Comparison of ENCODE assay signal across 24 cellular contexts in the genomic region with DNA sequence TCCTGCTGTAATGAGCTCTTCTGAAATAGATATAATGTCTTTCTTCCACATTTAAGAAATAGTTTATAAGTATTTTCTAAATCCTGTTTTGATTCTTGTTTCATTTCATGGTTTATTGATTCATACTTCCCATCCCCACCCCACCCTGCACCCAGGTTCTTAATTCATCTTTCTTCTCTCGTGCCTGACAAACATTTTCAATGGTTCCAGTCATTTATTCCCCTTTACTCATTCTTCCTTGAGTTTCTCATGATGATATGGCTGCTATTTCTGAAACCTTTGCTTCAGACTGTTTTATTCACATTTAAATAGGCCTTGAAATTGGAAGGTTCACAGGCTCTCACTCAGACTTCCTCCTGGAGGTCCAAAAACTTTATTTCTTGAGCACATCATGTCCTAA.
"Had no signal": no experiment of that assay in that cellular context is flagged by ENCODE, and none has a peak within 500 bp of the region (broad histone marks: within the 10 kb centered on the region; RNA-seq: fewer than 3 reads in every experiment).

No MANE protein-coding gene starts in this region.

- H3K9me3 Mint-ChIP-seq: activated CD8-positive, alpha-beta T cell treated with anti-CD3 and anti-CD28 coated beads for 36 hours; activated naive CD8-positive, alpha-beta T cell treated with anti-CD3 and anti-CD28 coated beads, Interleukin-2, amount 50 U/mL, for 24 hours; activated T-helper 1 cell treated with anti-CD3 and anti-CD28 coated beads, Interleukin-12 subunit alpha, Interleukin-12 subunit beta, Interleukin-2, Interleukin-4 antibody, amounts not matched to agents 30 ng/mL and 10 ng/mL and 1 ng/mL, durations not matched to agents 14 hours and 24 hours and 36 hours; T-helper 1 cell treated with Interleukin-12 subunit alpha and Interleukin-12 subunit beta and Interleukin-4 antibody, amounts not matched to agents 30 μg/mL and 1 μg/mL, for 36 hours; T-helper 2 cell treated with Interferon-gamma antibody and Interleukin-4, amounts not matched to agents 5 μg/mL and 100 μg/mL, for 36 hours had no signal

- H3K4me3 Mint-ChIP-seq: activated CD8-positive, alpha-beta T cell treated with anti-CD3 and anti-CD28 coated beads for 36 hours; activated naive CD8-positive, alpha-beta T cell treated with anti-CD3 and anti-CD28 coated beads, Interleukin-2, amount 50 U/mL, for 24 hours; activated T-helper 1 cell treated with anti-CD3 and anti-CD28 coated beads, Interleukin-12 subunit alpha, Interleukin-12 subunit beta, Interleukin-2, Interleukin-4 antibody, amounts not matched to agents 30 ng/mL and 10 ng/mL and 1 ng/mL, durations not matched to agents 14 hours and 24 hours and 36 hours; brain; T-helper 1 cell treated with Interleukin-12 subunit alpha and Interleukin-12 subunit beta and Interleukin-4 antibody, amounts not matched to agents 30 μg/mL and 1 μg/mL, for 36 hours; T-helper 2 cell treated with Interferon-gamma antibody and Interleukin-4, amounts not matched to agents 5 μg/mL and 100 μg/mL, for 36 hours had no signal

- H3K27ac Mint-ChIP-seq: activated CD8-positive, alpha-beta T cell treated with anti-CD3 and anti-CD28 coated beads for 36 hours; activated naive CD8-positive, alpha-beta T cell treated with anti-CD3 and anti-CD28 coated beads, Interleukin-2, amount 50 U/mL, for 24 hours; activated T-helper 1 cell treated with anti-CD3 and anti-CD28 coated beads, Interleukin-12 subunit alpha, Interleukin-12 subunit beta, Interleukin-2, Interleukin-4 antibody, amounts not matched to agents 30 ng/mL and 10 ng/mL and 1 ng/mL, durations not matched to agents 14 hours and 24 hours and 36 hours; brain; T-helper 1 cell treated with Interleukin-12 subunit alpha and Interleukin-12 subunit beta and Interleukin-4 antibody, amounts not matched to agents 30 μg/mL and 1 μg/mL, for 36 hours; T-helper 2 cell treated with Interferon-gamma antibody and Interleukin-4, amounts not matched to agents 5 μg/mL and 100 μg/mL, for 36 hours had no signal

- H3K27me3 Mint-ChIP-seq: activated CD8-positive, alpha-beta T cell treated with anti-CD3 and anti-CD28 coated beads for 36 hours; activated naive CD8-positive, alpha-beta T cell treated with anti-CD3 and anti-CD28 coated beads, Interleukin-2, amount 50 U/mL, for 24 hours had no signal

- ATAC-seq: activated CD8-positive, alpha-beta T cell treated with anti-CD3 and anti-CD28 coated beads for 36 hours; activated naive CD8-positive, alpha-beta T cell treated with anti-CD3 and anti-CD28 coated beads, Interleukin-2, amount 50 U/mL, for 24 hours; PC-3 had no signal

- DNase-seq: activated CD4-positive, alpha-beta T cell treated with anti-CD3 and anti-CD28 coated beads, Interleukin-2, amount 50 U/mL, for 4 hours; activated CD8-positive, alpha-beta T cell treated with anti-CD3 and anti-CD28 coated beads for 36 hours; activated effector memory CD4-positive, alpha-beta T cell treated with Interleukin-2 at 50 U/mL for 16 hours; activated naive CD8-positive, alpha-beta T cell treated with anti-CD3 and anti-CD28 coated beads, Interleukin-2, amount 50 U/mL, for 24 hours; activated T-cell treated with anti-CD3 and anti-CD28 coated beads, Interleukin-2, amount 50 U/mL, for 1 hour; anterior cingulate cortex; caudate nucleus; cerebellar nuclear complex; MM.1S; MV-4-11; NCI-H1092; NCI-H1436 treated with DMSO at 0.1 percent for 48 hours; NCI-H1694 treated with DMSO at 0.1 percent for 48 hours; NCI-H2029; NCI-H524 treated with DMSO at 0.1 percent for 48 hours; PC-3; Peyer's patch; RPMI8226; SHP77 treated with DMSO at 0.1 percent for 48 hours; SK-N-SH had no signal

- H3K36me3 Mint-ChIP-seq: brain had no signal
